19 cellular contexts compared by ENCODE assay signal in the genomic region with DNA sequence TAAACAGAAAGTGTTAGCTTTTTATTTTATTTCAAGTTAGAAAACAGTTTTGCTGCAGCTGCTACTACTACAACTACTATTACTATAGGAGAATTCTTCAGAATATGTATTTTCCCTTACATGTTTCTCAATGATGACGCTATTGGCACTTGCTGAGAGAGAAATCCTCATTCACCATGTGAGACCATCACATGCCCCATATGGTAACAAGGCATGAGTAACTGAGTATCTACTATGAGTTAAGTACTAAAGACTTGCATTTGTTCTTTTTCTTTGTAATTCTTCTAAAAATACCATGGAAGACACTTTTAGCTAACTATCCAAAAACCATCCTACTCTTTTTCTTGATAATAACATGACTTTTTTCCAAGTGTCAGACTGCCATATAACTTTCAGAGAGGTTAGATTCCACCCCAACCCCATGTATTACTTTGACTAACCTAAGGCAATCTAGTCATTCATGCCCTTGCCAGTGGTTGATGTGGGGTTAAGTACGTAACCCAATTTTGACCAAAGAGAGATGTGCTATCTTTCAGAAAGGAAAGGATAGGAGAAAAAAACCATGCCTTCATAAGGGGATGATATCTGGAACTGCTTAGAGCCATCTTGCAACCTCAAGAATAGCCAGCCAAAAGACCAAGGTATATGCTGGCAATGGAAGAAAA. TPM values are rescaled to one million over a fixed set of nuclear protein-coding genes. Genes with fewer than 3 reads are reported as not detected.
DNase-seq lines count a peak whose midpoint lies in the region; ATAC-seq lines count a peak whose summit lies in the region.
"Had no signal": no experiment of that assay in that cellular context is flagged by ENCODE, and none has a peak within 500 bp of the region (broad histone marks: within the 10 kb centered on the region; RNA-seq: fewer than 3 reads in every experiment).

No MANE protein-coding gene starts in this region.

- no peaks in the 10 kb centered on the region for H3K27me3 Mint-ChIP-seq in activated CD4-positive, alpha-beta T cell treated with anti-CD3 and anti-CD28 coated beads, Interleukin-2, amount 10 ng/mL, durations not matched to agents 24 days and 14 days
- H3K27me3 Mint-ChIP-seq in T-helper 2 cell treated with Interferon-gamma antibody and Interleukin-4, amounts not matched to agents 5 μg/mL and 100 μg/mL, for 36 hours (ENCODE audit: low read depth): no peaks in the 10 kb centered on the region
- H3K27me3 Mint-ChIP-seq: CD4-positive, alpha-beta T cell had no signal

- no peak overlapping the region for H3K4me3 Mint-ChIP-seq in activated CD4-positive, alpha-beta T cell treated with anti-CD3 and anti-CD28 coated beads, Interleukin-2, amount 10 ng/mL, durations not matched to agents 24 days and 14 days
- no peak overlapping the region for H3K4me3 Mint-ChIP-seq in T-helper 2 cell treated with Interferon-gamma antibody and Interleukin-4, amounts not matched to agents 5 μg/mL and 100 μg/mL, for 36 hours
- H3K4me3 Mint-ChIP-seq: CD4-positive, alpha-beta T cell; GM23338 had no signal

- intact Hi-C loops in activated CD4-positive, alpha-beta T cell treated with anti-CD3 and anti-CD28 coated beads, Interleukin-2, amount 10 ng/mL, durations not matched to agents 24 days and 14 days (cut with micrococcal nuclease): loop anchor here (1.0 to 5.0 kb wide), 4 partner anchors 13 to 47 kb away; no protein-coding TSS in a partner anchor

- H3K4me1 Mint-ChIP-seq in activated CD4-positive, alpha-beta T cell treated with anti-CD3 and anti-CD28 coated beads, Interleukin-2, amount 10 ng/mL, durations not matched to agents 24 days and 14 days: peaks cover 24% of the 10 kb centered on the region
- H3K4me1 Mint-ChIP-seq in T-helper 2 cell treated with Interferon-gamma antibody and Interleukin-4, amounts not matched to agents 5 μg/mL and 100 μg/mL, for 36 hours (ENCODE audit: low read depth): peaks cover 27% of the 10 kb centered on the region

- H3K27ac Mint-ChIP-seq in activated CD4-positive, alpha-beta T cell treated with anti-CD3 and anti-CD28 coated beads, Interleukin-2, amount 10 ng/mL, durations not matched to agents 24 days and 14 days: peak overlapping the region; percentile 73
- H3K27ac Mint-ChIP-seq in activated naive CD4-positive, alpha-beta T cell treated with anti-CD3 and anti-CD28 coated beads, Interleukin-2, amount 50 U/mL, for 72 hours: peak overlapping the region; percentile 64 to 77
- H3K27ac Mint-ChIP-seq in T-helper 2 cell treated with Interferon-gamma antibody and Interleukin-4, amounts not matched to agents 5 μg/mL and 100 μg/mL, for 36 hours: no peak overlapping the region
- H3K27ac Mint-ChIP-seq: CD4-positive, alpha-beta T cell; GM23338 had no signal

- no peak for DNase-seq in activated CD4-positive, alpha-beta T cell treated with anti-CD3 and anti-CD28 coated beads, Interleukin-2, amount 10 ng/mL, durations not matched to agents 24 days and 14 days
- no peak for DNase-seq in activated CD4-positive, alpha-beta T cell treated with anti-CD3 and anti-CD28 coated beads for 1 hour
- peak in 1 of 2 donors; percentile 22 for DNase-seq in activated naive CD4-positive, alpha-beta T cell treated with anti-CD3 and anti-CD28 coated beads, Interleukin-2, amount 50 U/mL, for 72 hours (ENCODE audit: low spot score in 2 of 2)
- no peak for DNase-seq in activated naive CD4-positive, alpha-beta T cell treated with Interleukin-2 at 50 U/mL for 16 hours
- peak; percentile 49 for DNase-seq in T-helper 2 cell treated with Interferon-gamma antibody and Interleukin-4, amounts not matched to agents 5 μg/mL and 100 μg/mL, for 36 hours (ENCODE audit: low spot score)
- DNase-seq in stimulated activated naive CD8-positive, alpha-beta T cell treated with anti-CD3 and anti-CD28 coated beads, Interleukin-15, Interleukin-2, amounts not matched to agents 100 U/mL and 50 U/mL, for 24 hours: no peak
- DNase-seq in germinal center (ENCODE audit: low spot score): no peak
- DNase-seq: CD4-positive, alpha-beta T cell; GF-D8; HCEC 1CT; IMR-90; NCI-H1417 treated with DMSO at 0.1 percent for 48 hours; NCI-H187 treated with DMSO at 0.1 percent for 48 hours; NCI-H2227 treated with DMSO at 0.1 percent for 48 hours; NCI-H510A treated with DMSO at 0.1 percent for 48 hours; NCI-H82; OCI-M1 had no signal

- peak; percentile 92 to 93 for ATAC-seq in activated naive CD4-positive, alpha-beta T cell treated with anti-CD3 and anti-CD28 coated beads, Interleukin-2, amount 50 U/mL, for 72 hours
- peak; percentile 93 for ATAC-seq in stimulated activated naive CD8-positive, alpha-beta T cell treated with anti-CD3 and anti-CD28 coated beads, Interleukin-15, Interleukin-2, amounts not matched to agents 100 U/mL and 50 U/mL, for 24 hours
- ATAC-seq in GM21529 (IDR thresholded peaks at IDR 0.05; ENCODE audit: unreplicated experiment): no peak
- ATAC-seq: GM23338 had no signal

- peaks cover under 1% of the 10 kb centered on the region for H3K9me3 Mint-ChIP-seq in activated CD4-positive, alpha-beta T cell treated with anti-CD3 and anti-CD28 coated beads, Interleukin-2, amount 10 ng/mL, durations not matched to agents 24 days and 14 days
- H3K9me3 Mint-ChIP-seq in activated naive CD4-positive, alpha-beta T cell treated with anti-CD3 and anti-CD28 coated beads, Interleukin-2, amount 50 U/mL, for 72 hours: peaks cover 5% of the 10 kb centered on the region in 2 donors
- H3K9me3 Mint-ChIP-seq in T-helper 2 cell treated with Interferon-gamma antibody and Interleukin-4, amounts not matched to agents 5 μg/mL and 100 μg/mL, for 36 hours: peaks cover 7% of the 10 kb centered on the region

- H3K36me3 Mint-ChIP-seq in activated CD4-positive, alpha-beta T cell treated with anti-CD3 and anti-CD28 coated beads, Interleukin-2, amount 10 ng/mL, durations not matched to agents 24 days and 14 days (ENCODE audit: low read depth): peaks cover 56% of the 10 kb centered on the region
- H3K36me3 Mint-ChIP-seq in activated naive CD4-positive, alpha-beta T cell treated with anti-CD3 and anti-CD28 coated beads, Interleukin-2, amount 50 U/mL, for 72 hours: peaks cover 19 to 74% of the 10 kb centered on the region in 2 donors
- H3K36me3 Mint-ChIP-seq in T-helper 2 cell treated with Interferon-gamma antibody and Interleukin-4, amounts not matched to agents 5 μg/mL and 100 μg/mL, for 36 hours (ENCODE audit: low read depth): peaks cover 64% of the 10 kb centered on the region

RNA-seq across cellular contexts. Expression of a gene that starts 42.9 kb away (rescaled TPM):
- 48.6 and 51.4 TPM in 2 replicates for total RNA-seq in activated CD4-positive, alpha-beta T cell treated with anti-CD3 and anti-CD28 coated beads, Interleukin-2, amount 10 ng/mL, durations not matched to agents 24 days and 14 days
- total RNA-seq in activated naive CD4-positive, alpha-beta T cell treated with anti-CD3 and anti-CD28 coated beads, Interleukin-2, amount 50 U/mL, for 72 hours: 10 to 100 TPM; 43.6 to 64.1 TPM
